ENCODE assay signal across 1 cellular context in the genomic region with DNA sequence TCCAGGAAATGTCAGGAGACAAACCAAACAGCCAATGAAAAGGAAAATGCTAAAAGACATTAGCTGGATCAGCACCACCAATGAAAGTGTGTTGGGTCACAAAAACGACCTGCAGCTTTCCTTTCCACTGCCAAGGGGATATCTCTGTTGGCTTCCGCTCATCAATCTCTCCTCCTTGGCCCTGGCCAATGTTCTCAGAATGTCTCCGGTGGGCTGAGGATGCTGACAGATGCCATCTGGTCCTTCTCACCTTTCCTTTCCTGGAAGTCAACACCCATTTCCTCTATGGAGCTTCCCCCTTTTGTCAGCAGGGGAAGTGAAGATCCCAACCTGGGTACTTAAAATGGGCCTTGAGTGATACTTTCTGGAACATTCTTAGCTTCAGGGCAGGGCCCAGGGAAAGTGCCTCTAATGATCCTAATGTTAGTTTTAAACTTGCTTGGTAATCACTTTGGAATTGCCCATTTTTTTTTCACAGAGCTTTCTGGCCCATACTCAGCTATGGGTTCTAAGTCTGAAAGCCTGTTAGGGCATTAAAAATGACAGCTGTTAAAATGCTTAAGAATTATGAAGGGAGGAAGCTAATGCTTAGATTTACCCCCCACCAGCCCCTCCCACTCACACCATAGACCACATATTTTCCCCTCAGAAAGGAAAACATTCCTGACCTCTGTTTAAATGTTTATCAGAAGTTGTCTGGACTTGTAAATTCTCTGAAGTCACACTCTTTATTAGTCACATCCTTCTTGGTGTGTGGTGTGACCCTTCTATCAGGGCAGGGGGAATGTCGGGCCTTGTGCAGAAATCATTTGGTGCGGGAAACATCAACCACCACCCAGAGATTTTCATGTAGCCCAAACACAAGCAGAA.
TF ChIP-seq lines count a peak whose summit lies in the region.

No MANE protein-coding gene starts in this region.

TF ChIP-seq in GM23338, 12 proteins besides CTCF, POLR2A, EP300 and RAD21 (continued from another document):
- TF ChIP-seq, protein P1, sequence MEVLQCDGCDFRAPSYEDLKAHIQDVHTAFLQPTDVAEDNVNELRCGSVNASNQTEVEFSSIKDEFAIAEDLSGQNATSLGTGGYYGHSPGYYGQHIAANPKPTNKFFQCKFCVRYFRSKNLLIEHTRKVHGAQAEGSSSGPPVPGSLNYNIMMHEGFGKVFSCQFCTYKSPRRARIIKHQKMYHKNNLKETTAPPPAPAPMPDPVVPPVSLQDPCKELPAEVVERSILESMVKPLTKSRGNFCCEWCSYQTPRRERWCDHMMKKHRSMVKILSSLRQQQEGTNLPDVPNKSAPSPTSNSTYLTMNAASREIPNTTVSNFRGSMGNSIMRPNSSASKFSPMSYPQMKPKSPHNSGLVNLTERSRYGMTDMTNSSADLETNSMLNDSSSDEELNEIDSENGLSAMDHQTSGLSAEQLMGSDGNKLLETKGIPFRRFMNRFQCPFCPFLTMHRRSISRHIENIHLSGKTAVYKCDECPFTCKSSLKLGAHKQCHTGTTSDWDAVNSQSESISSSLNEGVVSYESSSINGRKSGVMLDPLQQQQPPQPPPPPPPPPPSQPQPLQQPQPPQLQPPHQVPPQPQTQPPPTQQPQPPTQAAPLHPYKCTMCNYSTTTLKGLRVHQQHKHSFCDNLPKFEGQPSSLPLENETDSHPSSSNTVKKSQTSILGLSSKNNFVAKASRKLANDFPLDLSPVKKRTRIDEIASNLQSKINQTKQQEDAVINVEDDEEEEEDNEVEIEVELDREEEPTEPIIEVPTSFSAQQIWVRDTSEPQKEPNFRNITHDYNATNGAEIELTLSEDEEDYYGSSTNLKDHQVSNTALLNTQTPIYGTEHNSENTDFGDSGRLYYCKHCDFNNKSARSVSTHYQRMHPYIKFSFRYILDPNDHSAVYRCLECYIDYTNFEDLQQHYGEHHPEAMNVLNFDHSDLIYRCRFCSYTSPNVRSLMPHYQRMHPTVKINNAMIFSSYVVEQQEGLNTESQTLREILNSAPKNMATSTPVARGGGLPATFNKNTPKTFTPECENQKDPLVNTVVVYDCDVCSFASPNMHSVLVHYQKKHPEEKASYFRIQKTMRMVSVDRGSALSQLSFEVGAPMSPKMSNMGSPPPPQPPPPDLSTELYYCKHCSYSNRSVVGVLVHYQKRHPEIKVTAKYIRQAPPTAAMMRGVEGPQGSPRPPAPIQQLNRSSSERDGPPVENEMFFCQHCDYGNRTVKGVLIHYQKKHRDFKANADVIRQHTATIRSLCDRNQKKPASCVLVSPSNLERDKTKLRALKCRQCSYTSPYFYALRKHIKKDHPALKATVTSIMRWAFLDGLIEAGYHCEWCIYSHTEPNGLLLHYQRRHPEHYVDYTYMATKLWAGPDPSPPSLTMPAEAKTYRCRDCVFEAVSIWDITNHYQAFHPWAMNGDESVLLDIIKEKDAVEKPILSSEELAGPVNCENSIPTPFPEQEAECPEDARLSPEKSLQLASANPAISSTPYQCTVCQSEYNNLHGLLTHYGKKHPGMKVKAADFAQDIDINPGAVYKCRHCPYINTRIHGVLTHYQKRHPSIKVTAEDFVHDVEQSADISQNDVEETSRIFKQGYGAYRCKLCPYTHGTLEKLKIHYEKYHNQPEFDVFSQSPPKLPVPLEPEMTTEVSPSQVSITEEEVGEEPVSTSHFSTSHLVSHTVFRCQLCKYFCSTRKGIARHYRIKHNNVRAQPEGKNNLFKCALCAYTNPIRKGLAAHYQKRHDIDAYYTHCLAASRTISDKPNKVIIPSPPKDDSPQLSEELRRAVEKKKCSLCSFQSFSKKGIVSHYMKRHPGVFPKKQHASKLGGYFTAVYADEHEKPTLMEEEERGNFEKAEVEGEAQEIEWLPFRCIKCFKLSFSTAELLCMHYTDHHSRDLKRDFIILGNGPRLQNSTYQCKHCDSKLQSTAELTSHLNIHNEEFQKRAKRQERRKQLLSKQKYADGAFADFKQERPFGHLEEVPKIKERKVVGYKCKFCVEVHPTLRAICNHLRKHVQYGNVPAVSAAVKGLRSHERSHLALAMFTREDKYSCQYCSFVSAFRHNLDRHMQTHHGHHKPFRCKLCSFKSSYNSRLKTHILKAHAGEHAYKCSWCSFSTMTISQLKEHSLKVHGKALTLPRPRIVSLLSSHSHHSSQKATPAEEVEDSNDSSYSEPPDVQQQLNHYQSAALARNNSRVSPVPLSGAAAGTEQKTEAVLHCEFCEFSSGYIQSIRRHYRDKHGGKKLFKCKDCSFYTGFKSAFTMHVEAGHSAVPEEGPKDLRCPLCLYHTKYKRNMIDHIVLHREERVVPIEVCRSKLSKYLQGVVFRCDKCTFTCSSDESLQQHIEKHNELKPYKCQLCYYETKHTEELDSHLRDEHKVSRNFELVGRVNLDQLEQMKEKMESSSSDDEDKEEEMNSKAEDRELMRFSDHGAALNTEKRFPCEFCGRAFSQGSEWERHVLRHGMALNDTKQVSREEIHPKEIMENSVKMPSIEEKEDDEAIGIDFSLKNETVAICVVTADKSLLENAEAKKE (CRISPR knock-in tag; IDR thresholded peaks at IDR 0.05) = no peak
- no peak for TF ChIP-seq POLR2AphosphoS5 (IDR thresholded peaks at IDR 0.05; ENCODE audit: low read depth)
- TF ChIP-seq NANOG (IDR thresholded peaks at IDR 0.05; ENCODE audit: borderline replicate concordance) = no peak
- no peak for TF ChIP-seq STAT1 (IDR thresholded peaks at IDR 0.05; ENCODE audit: unreplicated experiment)
- TF ChIP-seq JUNB (IDR thresholded peaks at IDR 0.05; ENCODE audit: unreplicated experiment) = no peak
- TF ChIP-seq, protein P2, sequence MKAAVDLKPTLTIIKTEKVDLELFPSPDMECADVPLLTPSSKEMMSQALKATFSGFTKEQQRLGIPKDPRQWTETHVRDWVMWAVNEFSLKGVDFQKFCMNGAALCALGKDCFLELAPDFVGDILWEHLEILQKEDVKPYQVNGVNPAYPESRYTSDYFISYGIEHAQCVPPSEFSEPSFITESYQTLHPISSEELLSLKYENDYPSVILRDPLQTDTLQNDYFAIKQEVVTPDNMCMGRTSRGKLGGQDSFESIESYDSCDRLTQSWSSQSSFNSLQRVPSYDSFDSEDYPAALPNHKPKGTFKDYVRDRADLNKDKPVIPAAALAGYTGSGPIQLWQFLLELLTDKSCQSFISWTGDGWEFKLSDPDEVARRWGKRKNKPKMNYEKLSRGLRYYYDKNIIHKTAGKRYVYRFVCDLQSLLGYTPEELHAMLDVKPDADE (IDR thresholded peaks at IDR 0.05) = no peak
- TF ChIP-seq ZNF331 (CRISPR knock-in tag; IDR thresholded peaks at IDR 0.05; ENCODE audit: low read depth) = no peak
- TF ChIP-seq, protein P3, sequence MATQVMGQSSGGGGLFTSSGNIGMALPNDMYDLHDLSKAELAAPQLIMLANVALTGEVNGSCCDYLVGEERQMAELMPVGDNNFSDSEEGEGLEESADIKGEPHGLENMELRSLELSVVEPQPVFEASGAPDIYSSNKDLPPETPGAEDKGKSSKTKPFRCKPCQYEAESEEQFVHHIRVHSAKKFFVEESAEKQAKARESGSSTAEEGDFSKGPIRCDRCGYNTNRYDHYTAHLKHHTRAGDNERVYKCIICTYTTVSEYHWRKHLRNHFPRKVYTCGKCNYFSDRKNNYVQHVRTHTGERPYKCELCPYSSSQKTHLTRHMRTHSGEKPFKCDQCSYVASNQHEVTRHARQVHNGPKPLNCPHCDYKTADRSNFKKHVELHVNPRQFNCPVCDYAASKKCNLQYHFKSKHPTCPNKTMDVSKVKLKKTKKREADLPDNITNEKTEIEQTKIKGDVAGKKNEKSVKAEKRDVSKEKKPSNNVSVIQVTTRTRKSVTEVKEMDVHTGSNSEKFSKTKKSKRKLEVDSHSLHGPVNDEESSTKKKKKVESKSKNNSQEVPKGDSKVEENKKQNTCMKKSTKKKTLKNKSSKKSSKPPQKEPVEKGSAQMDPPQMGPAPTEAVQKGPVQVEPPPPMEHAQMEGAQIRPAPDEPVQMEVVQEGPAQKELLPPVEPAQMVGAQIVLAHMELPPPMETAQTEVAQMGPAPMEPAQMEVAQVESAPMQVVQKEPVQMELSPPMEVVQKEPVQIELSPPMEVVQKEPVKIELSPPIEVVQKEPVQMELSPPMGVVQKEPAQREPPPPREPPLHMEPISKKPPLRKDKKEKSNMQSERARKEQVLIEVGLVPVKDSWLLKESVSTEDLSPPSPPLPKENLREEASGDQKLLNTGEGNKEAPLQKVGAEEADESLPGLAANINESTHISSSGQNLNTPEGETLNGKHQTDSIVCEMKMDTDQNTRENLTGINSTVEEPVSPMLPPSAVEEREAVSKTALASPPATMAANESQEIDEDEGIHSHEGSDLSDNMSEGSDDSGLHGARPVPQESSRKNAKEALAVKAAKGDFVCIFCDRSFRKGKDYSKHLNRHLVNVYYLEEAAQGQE (IDR thresholded peaks at IDR 0.05; ENCODE audit: unreplicated experiment) = no peak
- no peak for TF ChIP-seq ZNF114 (CRISPR knock-in tag; IDR thresholded peaks at IDR 0.05)
- no peak for TF ChIP-seq CREB1 (CRISPR knock-in tag; IDR thresholded peaks at IDR 0.05; ENCODE audit: low read depth)
- no peak for TF ChIP-seq EZH2phosphoT487 (IDR thresholded peaks at IDR 0.05; ENCODE audit: unreplicated experiment)
